Comparison of ENCODE assay signal across 8 cellular contexts in the genomic region with DNA sequence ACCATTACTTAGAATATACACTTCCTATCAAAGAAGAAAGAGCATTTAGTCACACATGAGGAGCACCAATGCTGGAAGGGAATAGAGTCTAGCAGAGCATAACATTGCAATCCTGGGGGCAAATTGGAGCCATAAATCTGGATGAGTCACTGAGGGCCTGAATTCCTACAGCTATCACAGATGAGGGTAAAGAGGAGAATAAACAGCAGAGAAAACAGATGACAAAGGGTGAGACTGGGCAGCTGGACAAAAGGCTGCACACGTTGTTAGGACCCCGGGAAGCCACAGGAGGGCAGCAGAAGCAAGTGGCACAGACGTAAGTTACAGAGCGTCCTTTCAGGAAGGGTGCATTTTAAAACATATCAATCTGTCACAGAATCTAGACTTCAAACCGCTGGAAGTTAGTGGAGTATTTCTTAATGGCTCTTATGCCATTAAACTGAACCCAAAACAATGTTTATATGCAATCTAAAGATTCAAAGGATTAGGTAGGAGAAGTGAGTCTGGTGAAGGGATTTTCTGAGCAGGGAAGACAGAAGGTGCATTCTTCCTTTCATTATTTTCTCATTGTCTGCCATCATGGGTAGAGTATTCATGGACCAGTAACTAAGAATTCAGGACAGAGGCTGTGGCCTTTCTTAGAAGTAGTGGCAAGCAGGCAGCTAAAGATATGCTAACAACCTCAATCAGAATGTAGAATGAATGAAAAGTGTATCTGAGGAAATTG.
DNase-seq lines count a peak whose midpoint lies in the region; ATAC-seq, FAIRE-seq and TF ChIP-seq lines count a peak whose summit lies in the region.

No MANE protein-coding gene starts in this region.

- H3K36me3 ChIP-seq in endothelial cell of umbilical vein (ENCODE audit: control insufficient read depth in 2 of 2, extremely low read depth in 1 of 2, insufficient read depth in 2 of 2, low read length in 2 of 2) (no peaks in the 10 kb centered on the region), tibial nerve (no peaks in the 10 kb centered on the region)

- 1 to 2% methylated on average over 5 of the region's 5 CpGs for WGBS in tibial nerve, 2 donors

- H2AFZ ChIP-seq in endothelial cell of umbilical vein (ENCODE audit: low read depth, low read length), result peak overlapping the region; percentile 35

- peak; percentile 83 for ATAC-seq in GM18519 (IDR thresholded peaks at IDR 0.05; ENCODE audit: low FRiP score, unreplicated experiment)
- ATAC-seq in HG02938 (IDR thresholded peaks at IDR 0.05; ENCODE audit: unreplicated experiment), result peak; percentile 87

- H3K27ac ChIP-seq in endothelial cell of umbilical vein (ENCODE audit: insufficient read depth, low read depth, low read length) (no peak overlapping the region), tibial nerve (no peak overlapping the region)

- H3K4me1 ChIP-seq in endothelial cell of umbilical vein (ENCODE audit: control insufficient read depth, extremely low read depth, insufficient read depth, low read length) (no peaks in the 10 kb centered on the region), tibial nerve (peaks cover 0 to 9% (median 3%) of the 10 kb centered on the region in 4 donors)

- peak; percentile 93 for FAIRE-seq in endothelial cell of umbilical vein (lab: Jason Lieb, UNC)

- no peaks in the 10 kb centered on the region for H3K79me2 ChIP-seq in endothelial cell of umbilical vein (ENCODE audit: control insufficient read depth, insufficient read depth, low read length)

- intact Hi-C loops in endothelial cell of umbilical vein (cut with micrococcal nuclease), result loop anchor here (1.0 to 2.0 kb wide), 7 partner anchors 96 to 660 kb away; a partner anchor contains a TSS

- no peaks in the 10 kb centered on the region for H3K9me1 ChIP-seq in endothelial cell of umbilical vein (replicated peaks; ENCODE audit: control insufficient read depth, extremely low read depth, insufficient read depth, low read length)

- no peak overlapping the region for H3K4me3 ChIP-seq in endothelial cell of umbilical vein (replicated peaks in 1 of 3; ENCODE audit: insufficient read depth in 1 of 3, low read depth in 1 of 3, low read length in 3 of 3)
- H3K4me3 ChIP-seq in tibial nerve, result no peak overlapping the region

- DNase-seq in AML-193 (lab: John Stamatoyannopoulos, UW), result peak; percentile 64 to 71
- peak; percentile 65 for DNase-seq in NCI-H146 (lab: John Stamatoyannopoulos, UW)
- peak; percentile 33 to 80 for DNase-seq in SW 1271 (lab: John Stamatoyannopoulos, UW)
- peak; percentile 66 for DNase-seq in endothelial cell of umbilical vein (ENCODE audit: low read depth, low spot score)
- peak; percentile 11 for DNase-seq in middle frontal gyrus (ENCODE audit: extremely low spot score, low spot score)
- peak in 1 of 2 donors; percentile 30 for DNase-seq in tibial nerve (ENCODE audit: low spot score in 2 of 2)

- H3K9ac ChIP-seq in endothelial cell of umbilical vein (replicated peaks; ENCODE audit: extremely low read depth, insufficient read depth, low read length), result no peak overlapping the region

- TF ChIP-seq CTCF in endothelial cell of umbilical vein (IDR thresholded peaks at IDR 0.05; ENCODE audit: extremely low read depth in 1 of 2, insufficient read depth in 1 of 2, low read depth in 1 of 2, low read length in 2 of 2) (peak; percentile 82 to 87), tibial nerve (IDR thresholded peaks at IDR 0.05) (peak; percentile 47 to 73 (median 61))

- TF ChIP-seq EP300 in tibial nerve (IDR thresholded peaks at IDR 0.05), result no peak

- POLR2A ChIA-PET in endothelial cell of umbilical vein (lab: Charles Lee), result no interaction called here

- dilution Hi-C loops in endothelial cell of umbilical vein (cut with MboI; ENCODE audit: extremely low pct_ligation_motif_present, low sequenced_read_pairs), result no loop called here

- no peaks in the 10 kb centered on the region for H4K20me1 ChIP-seq in endothelial cell of umbilical vein (replicated peaks; ENCODE audit: control insufficient read depth, extremely low read depth, insufficient read depth, low read length)

- CTCF ChIA-PET in endothelial cell of umbilical vein (lab: Charles Lee), result interaction anchor here (0.6 to 2.2 kb wide), 16 partner anchors 8 to 660 kb away, joined by 3 to 35 read pairs (median 4); a partner anchor contains a TSS

- H3K27me3 ChIP-seq in endothelial cell of umbilical vein (ENCODE audit: control insufficient read depth in 2 of 2, insufficient read depth in 2 of 2, low read length in 2 of 2) (peaks cover 5 to 8% of the 10 kb centered on the region in 2 experiments), tibial nerve (no peaks in the 10 kb centered on the region)

- no peak overlapping the region for H3K4me2 ChIP-seq in endothelial cell of umbilical vein (ENCODE audit: insufficient read depth, low read length)

- H3K9me3 ChIP-seq in endothelial cell of umbilical vein (replicated peaks; ENCODE audit: control insufficient read depth, insufficient read depth, low read length), result no peaks in the 10 kb centered on the region
- no peaks in the 10 kb centered on the region for H3K9me3 ChIP-seq in tibial nerve

- no peak for TF ChIP-seq POLR2A in endothelial cell of umbilical vein (IDR thresholded peaks at IDR 0.05; ENCODE audit: low read depth, low read length)
- no peak for TF ChIP-seq POLR2A in tibial nerve (IDR thresholded peaks at IDR 0.05)

- no TSS peak for BruUV-seq in endothelial cell of umbilical vein (replicated peaks; lab: Mats Ljungman, UMichigan)

TF ChIP-seq in endothelial cell of umbilical vein, 7 proteins besides CTCF, POLR2A, EP300 and RAD21:
- TF ChIP-seq MYC (IDR thresholded peaks at IDR 0.05; ENCODE audit: low read depth, low read length) (no peak), FOS (IDR thresholded peaks at IDR 0.05; ENCODE audit: borderline replicate concordance, insufficient read depth, low read length) (peak; percentile 14)
TF ChIP-seq in endothelial cell of umbilical vein: peak in this region for 1.
